ENCODE assay signal across 17 cellular contexts in genomic region chr16:83615131-83615530, GRCh38.
DNase-seq lines count a peak whose midpoint lies in the region; ATAC-seq, FAIRE-seq and TF ChIP-seq lines count a peak whose summit lies in the region.
"Had no signal": no experiment of that assay in that cellular context is flagged by ENCODE, and none has a peak within 500 bp of the region (broad histone marks: within the 10 kb centered on the region; RNA-seq: fewer than 3 reads in every experiment).

No MANE protein-coding gene starts in this region.

- H3K4me1 ChIP-seq in H9 (ENCODE audit: insufficient read depth, low read length) (no peaks in the 10 kb centered on the region), astrocyte (ENCODE audit: insufficient read depth, low read length) (peaks cover 4% of the 10 kb centered on the region), mesenchymal stem cell (ENCODE audit: control insufficient read depth, insufficient read depth, low read depth, low read length) (no peaks in the 10 kb centered on the region), kidney (ENCODE audit: control insufficient read depth in 1 of 2, insufficient read depth in 1 of 2, low read depth in 1 of 2, low read length in 2 of 2) (no peaks in the 10 kb centered on the region)

- no peak overlapping the region for H3K56ac ChIP-seq in H9 (ENCODE audit: insufficient read length, low read depth, low read length)

- no CpG with 5 or more reads among the region's 5 CpGs for WGBS in H9 (ENCODE audit: extremely low coverage, insufficient read length, low lambda C conversion rate)
- 27% methylated on average over 4 of the region's 5 CpGs for WGBS in mesenchymal stem cell

- no peak overlapping the region for H3K27ac Mint-ChIP-seq in H9
- no peak overlapping the region for H3K27ac Mint-ChIP-seq in astrocyte (ENCODE audit: unreplicated experiment)
- H3K27ac Mint-ChIP-seq: CD4-positive, alpha-beta T cell had no signal

- H4K8ac ChIP-seq in H9 (replicated peaks; ENCODE audit: insufficient read length, low read depth, low read length), result no peak overlapping the region
- no peak overlapping the region for H4K8ac ChIP-seq in mesenchymal stem cell (ENCODE audit: low read length)

- H2BK20ac ChIP-seq in H9 (ENCODE audit: low read depth, low read length, poor library complexity, severe bottlenecking), result no peak overlapping the region

- intact Hi-C loops in kidney (cut with DNase I), result no loop called here

- H2AK5ac ChIP-seq in H9 (ENCODE audit: insufficient read length, low read length) (no peak overlapping the region), mesenchymal stem cell (ENCODE audit: low read length, severe bottlenecking) (no peak overlapping the region)

- H4K91ac ChIP-seq in H9 (ENCODE audit: insufficient read length, low read depth, low read length) (no peak overlapping the region), mesenchymal stem cell (ENCODE audit: low read length) (no peak overlapping the region)

- FAIRE-seq in astrocyte (lab: Jason Lieb, UNC) (no peak), kidney (lab: Jason Lieb, UNC) (no peak)
- FAIRE-seq: GM12891 had no signal

- H3T11ph ChIP-seq in H9 (ENCODE audit: low read length), result no peak overlapping the region

- H3K79me1 ChIP-seq in H9 (ENCODE audit: insufficient read depth, low read depth, low read length, poor library complexity, severe bottlenecking) (no peaks in the 10 kb centered on the region), mesenchymal stem cell (replicated peaks; ENCODE audit: low read length, poor library complexity, severe bottlenecking) (no peaks in the 10 kb centered on the region)

- H3K36me3 Mint-ChIP-seq in H9 (ENCODE audit: insufficient read depth in 1 of 3, low read depth in 3 of 3), result peaks cover 0 to 7% (median 0%) of the 10 kb centered on the region in 3 experiments; a peak in 2 of 7 replicates
- peaks cover 3% of the 10 kb centered on the region for H3K36me3 Mint-ChIP-seq in astrocyte (ENCODE audit: low read depth, unreplicated experiment)

- ATAC-seq in HG02870 (IDR thresholded peaks at IDR 0.05; ENCODE audit: unreplicated experiment), result no peak
- ATAC-seq: Panc1 had no signal

- H3K4me2 ChIP-seq in H9 (ENCODE audit: insufficient read depth, insufficient read length, low read length) (no peak overlapping the region), astrocyte (ENCODE audit: low read length) (peak overlapping the region; percentile 33), mesenchymal stem cell (ENCODE audit: low read length, poor library complexity, severe bottlenecking) (no peak overlapping the region)

- H3K27ac ChIP-seq in H9 (ENCODE audit: insufficient read length, low read depth, low read length), result no peak overlapping the region
- H3K27ac ChIP-seq in astrocyte (ENCODE audit: low read depth, low read length), result no peak overlapping the region
- no peak overlapping the region for H3K27ac ChIP-seq in mesenchymal stem cell (ENCODE audit: low read length, poor library complexity, severe bottlenecking)
- H3K27ac ChIP-seq in kidney (ENCODE audit: low read depth in 2 of 2, low read length in 2 of 2), result no peak overlapping the region
- H3K27ac ChIP-seq in coronary artery, result no peak overlapping the region
- H3K27ac ChIP-seq: 22Rv1 had no signal

- H3K9ac ChIP-seq in H9 (ENCODE audit: extremely low read depth, insufficient read length, low read length) (no peak overlapping the region), astrocyte (ENCODE audit: low read length) (no peak overlapping the region), mesenchymal stem cell (ENCODE audit: low read length) (no peak overlapping the region), kidney (ENCODE audit: low read length in 2 of 2) (no peak overlapping the region)

- H2BK12ac ChIP-seq in H9 (ENCODE audit: insufficient read length, low read depth, low read length) (no peak overlapping the region), mesenchymal stem cell (ENCODE audit: low read length in 2 of 2) (no peak overlapping the region)

- no peak overlapping the region for H3K4me3 Mint-ChIP-seq in H9
- no peak overlapping the region for H3K4me3 Mint-ChIP-seq in astrocyte (ENCODE audit: unreplicated experiment)
- H3K4me3 Mint-ChIP-seq: CD4-positive, alpha-beta T cell had no signal

- H3K14ac ChIP-seq in H9 (ENCODE audit: insufficient read depth, low read length) (no peak overlapping the region), mesenchymal stem cell (ENCODE audit: low read length in 2 of 2) (no peak overlapping the region)

- H3K27me3 ChIP-seq in H9 (ENCODE audit: insufficient read depth, low read length), result no peaks in the 10 kb centered on the region
- H3K27me3 ChIP-seq in astrocyte (ENCODE audit: insufficient read depth, low read length), result no peaks in the 10 kb centered on the region
- H3K27me3 ChIP-seq in mesenchymal stem cell (ENCODE audit: control insufficient read depth in 1 of 2, insufficient read depth in 1 of 2, low read length in 2 of 2), result no peaks in the 10 kb centered on the region

- DNase-seq in DMS153 (lab: John Stamatoyannopoulos, UW) (peak; percentile 16), DMS153 treated with DMSO at 0.1 percent for 48 hours (lab: John Stamatoyannopoulos, UW; ENCODE audit: unreplicated experiment) (no peak), H9 (peak; percentile 2), astrocyte (ENCODE audit: low read depth) (peak; percentile 26), mesenchymal stem cell (peak; percentile 47), kidney (no peak), coronary artery (ENCODE audit: low spot score) (no peak)
- DNase-seq: Calu3; CD4-positive, alpha-beta T cell; NCI-H1048; NCI-H2171 treated with DMSO at 0.1 percent for 48 hours; NCI-H774; SIG-M5 had no signal

- H3K36me3 ChIP-seq in astrocyte (ENCODE audit: insufficient read depth, low read length) (no peaks in the 10 kb centered on the region), mesenchymal stem cell (ENCODE audit: control insufficient read depth in 1 of 2, insufficient read depth in 2 of 2, low read depth in 1 of 2, low read length in 2 of 2) (no peaks in the 10 kb centered on the region), kidney (ENCODE audit: control insufficient read depth in 1 of 2, insufficient read depth in 2 of 2, low read length in 2 of 2) (no peaks in the 10 kb centered on the region)

- H3K9me3 ChIP-seq in H9 (ENCODE audit: control insufficient read depth, low read depth, low read length), result no peaks in the 10 kb centered on the region
- H3K9me3 ChIP-seq in astrocyte (ENCODE audit: insufficient read depth, low read depth, low read length), result no peaks in the 10 kb centered on the region
- peaks cover 4% of the 10 kb centered on the region for H3K9me3 ChIP-seq in mesenchymal stem cell (ENCODE audit: control insufficient read depth, low read length)
- no peaks in the 10 kb centered on the region for H3K9me3 ChIP-seq in kidney (ENCODE audit: control insufficient read depth in 1 of 2, low read length in 2 of 2)

- H2BK120ac ChIP-seq in H9 (ENCODE audit: low read depth, low read length, poor library complexity, severe bottlenecking), result no peak overlapping the region
- H2BK120ac ChIP-seq in mesenchymal stem cell (ENCODE audit: low read depth, low read length), result no peak overlapping the region

- H3K9me3 Mint-ChIP-seq in H9 (peaks cover 6 to 11% of the 10 kb centered on the region in 2 experiments; a peak in 4 of 5 replicates), astrocyte (ENCODE audit: unreplicated experiment) (no peaks in the 10 kb centered on the region)
- H3K9me3 Mint-ChIP-seq: CD4-positive, alpha-beta T cell had no signal

- H2BK15ac ChIP-seq in H9 (ENCODE audit: low read depth, low read length), result no peak overlapping the region
- H2BK15ac ChIP-seq in mesenchymal stem cell (ENCODE audit: low read depth, poor library complexity, severe bottlenecking), result no peak overlapping the region

- no peak overlapping the region for H3K4ac ChIP-seq in H9 (ENCODE audit: low read depth, low read length)
- no peak overlapping the region for H3K4ac ChIP-seq in mesenchymal stem cell (ENCODE audit: low read depth in 1 of 2, low read length in 2 of 2)

- no peak for TF ChIP-seq CTCF in H9 (conservative IDR thresholded peaks at IDR 0.05)
- no peak for TF ChIP-seq CTCF in astrocyte (IDR thresholded peaks at IDR 0.05; ENCODE audit: insufficient read depth, low read depth, low read length)
- no peak for TF ChIP-seq CTCF in kidney (IDR thresholded peaks at IDR 0.05; ENCODE audit: borderline replicate concordance, extremely low read depth, insufficient read depth)
- TF ChIP-seq CTCF in coronary artery (IDR thresholded peaks at IDR 0.05), result no peak

- H3K23me2 ChIP-seq in H9 (ENCODE audit: insufficient read length, low read depth, low read length, poor library complexity, severe bottlenecking), result no peaks in the 10 kb centered on the region

- H4K20me1 ChIP-seq in H9 (ENCODE audit: control insufficient read depth, insufficient read depth, insufficient read length) (peaks cover 3% of the 10 kb centered on the region), astrocyte (ENCODE audit: insufficient read depth, low read length) (no peaks in the 10 kb centered on the region)

- H3K18ac ChIP-seq in H9 (ENCODE audit: insufficient read length, low read depth, low read length) (no peak overlapping the region), mesenchymal stem cell (ENCODE audit: low read depth in 1 of 2, low read length in 2 of 2) (no peak overlapping the region)

- no peak overlapping the region for H4K5ac ChIP-seq in H9 (ENCODE audit: insufficient read length, low read depth, low read length)

- H3K79me2 ChIP-seq in H9 (ENCODE audit: insufficient read depth, low read length), result no peaks in the 10 kb centered on the region
- H3K79me2 ChIP-seq in astrocyte (ENCODE audit: insufficient read depth, low read length), result no peaks in the 10 kb centered on the region

- H2AFZ ChIP-seq in H9 (ENCODE audit: low read length) (no peak overlapping the region), astrocyte (ENCODE audit: low read depth, low read length) (no peak overlapping the region), mesenchymal stem cell (ENCODE audit: low read depth, low read length) (no peak overlapping the region)

- no peak overlapping the region for H3K23ac ChIP-seq in H9 (ENCODE audit: insufficient read length, low read depth, low read length)
- no peak overlapping the region for H3K23ac ChIP-seq in mesenchymal stem cell (ENCODE audit: low read length in 2 of 2)

- H3K4me1 Mint-ChIP-seq in H9, result peaks cover 10 to 13% of the 10 kb centered on the region in 2 experiments
- H3K4me1 Mint-ChIP-seq in astrocyte (ENCODE audit: low read depth, unreplicated experiment), result peaks cover 15% of the 10 kb centered on the region

- H2BK5ac ChIP-seq in H9 (ENCODE audit: insufficient read length, low read length) (no peak overlapping the region), mesenchymal stem cell (ENCODE audit: low read depth, low read length, poor library complexity, severe bottlenecking) (no peak overlapping the region)

- H3K27me3 Mint-ChIP-seq in H9 (ENCODE audit: low read depth) (no peaks in the 10 kb centered on the region; the same call in 1 of the 2 replicates), astrocyte (ENCODE audit: low read depth, unreplicated experiment) (no peaks in the 10 kb centered on the region)

- H3K4me3 ChIP-seq in astrocyte (ENCODE audit: insufficient read depth, low read depth, low read length) (no peak overlapping the region), mesenchymal stem cell (ENCODE audit: insufficient read depth in 1 of 2, low read depth in 1 of 2, low read length in 2 of 2) (no peak overlapping the region), kidney (ENCODE audit: low read length in 2 of 2) (no peak overlapping the region), coronary artery (no peak overlapping the region)

Comparison
In these comparisons a context has a peak if more than half of its experiments do, and no peak if none do; other contexts are left out.
1. DNase-seq: peak in DMS153 (single experiment), H9 (single experiment), astrocyte (single experiment) and mesenchymal stem cell (single experiment); none in DMS153 treated with DMSO at 0.1 percent for 48 hours (single experiment), kidney (single experiment) and coronary artery (single experiment).